In the genomic region with DNA sequence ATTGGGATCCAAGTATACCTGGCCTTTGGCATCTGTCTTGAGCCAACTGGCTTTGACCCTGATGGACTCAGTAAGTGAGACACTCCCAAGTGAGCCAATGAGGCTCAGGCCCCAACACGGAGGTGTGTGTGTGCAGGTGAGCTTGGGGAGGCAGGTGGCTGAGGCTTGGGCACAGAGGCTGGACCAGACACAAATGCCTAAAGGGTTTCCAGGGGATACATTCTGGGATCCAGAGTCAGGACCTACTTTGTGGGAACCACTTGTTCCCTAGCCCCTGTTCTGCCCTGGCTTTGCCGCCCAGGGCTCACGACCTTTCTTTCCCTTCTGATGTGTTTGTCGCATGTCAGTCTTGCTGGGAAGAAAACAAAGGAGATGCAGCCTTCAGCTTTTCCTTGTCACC, we compare ENCODE assay signal across 6 cellular contexts. TPM values are rescaled to one million over a fixed set of nuclear protein-coding genes. Genes with fewer than 3 reads are reported as not detected.
DNase-seq lines count a peak whose midpoint lies in the region; ATAC-seq and TF ChIP-seq lines count a peak whose summit lies in the region.
"Not testable (repeated sequence)": the region's sequence is repeated elsewhere in the genome, so short reads cannot be mapped to it uniquely, and the experiment has no call there.
"Had no signal": no experiment of that assay in that cellular context is flagged by ENCODE, and none has a peak within 500 bp of the region (broad histone marks: within the 10 kb centered on the region; RNA-seq: fewer than 3 reads in every experiment).

No MANE protein-coding gene starts in this region.

- H3K27me3 ChIP-seq in osteoblast (ENCODE audit: insufficient read depth, low read length); upper lobe of right lung: not testable (repeated sequence)

- H3K4me3 ChIP-seq in coronary artery; osteoblast (ENCODE audit: insufficient read depth, low read length); upper lobe of right lung: not testable (repeated sequence)

- not testable (repeated sequence) for H3K79me2 ChIP-seq in osteoblast (ENCODE audit: insufficient read depth, low read length)

- H3K36me3 ChIP-seq in osteoblast (ENCODE audit: insufficient read depth, low read length); upper lobe of right lung: not testable (repeated sequence)

- H3K27ac ChIP-seq in coronary artery; osteoblast (ENCODE audit: low read depth, low read length); upper lobe of right lung: not testable (repeated sequence)

- peak; percentile 6 for DNase-seq in activated CD8-positive, alpha-beta memory T cell treated with anti-CD3 and anti-CD28 coated beads, Interleukin-2, amount 50 U/mL, for 48 hours
- DNase-seq in coronary artery (ENCODE audit: low spot score) (peak; percentile 38), islet precursor cell (peak; percentile 38), osteoblast (ENCODE audit: insufficient read length, low spot score, missing footprints) (peak; percentile 29), upper lobe of right lung (peak; percentile 31)

- not testable (repeated sequence) for TF ChIP-seq CTCF in coronary artery (IDR thresholded peaks at IDR 0.05); osteoblast (IDR thresholded peaks at IDR 0.05; ENCODE audit: extremely low read depth, low read depth, low read length); upper lobe of right lung (IDR thresholded peaks at IDR 0.05)

- H2AFZ ChIP-seq in osteoblast (ENCODE audit: low read length) = not testable (repeated sequence)

- ATAC-seq in upper lobe of right lung = not testable (repeated sequence)

- intact Hi-C loops in upper lobe of right lung (cut with DNase I) = not testable (repeated sequence)

- not testable (repeated sequence) for H3K4me2 ChIP-seq in osteoblast (ENCODE audit: insufficient read depth, low read length)

- not testable (repeated sequence) for H3K9me3 ChIP-seq in osteoblast (ENCODE audit: low read depth, low read length); upper lobe of right lung

- not testable (repeated sequence) for H4K20me1 ChIP-seq in osteoblast (ENCODE audit: insufficient read depth, low read length)

- not testable (repeated sequence) for H3K4me1 ChIP-seq in osteoblast (ENCODE audit: insufficient read depth, low read length); upper lobe of right lung

RNA-seq across cellular contexts. Expression of a gene that starts 34.9 kb away (rescaled TPM):
- under 0.01 and 0.29 TPM in 2 replicates for total RNA-seq in osteoblast
- total RNA-seq in upper lobe of right lung = 2.5 TPM
- total RNA-seq: Calu3 had no signal

RNA-seq across cellular contexts. Expression of a gene that starts 56.8 kb away (rescaled TPM):
- total RNA-seq in osteoblast (24.5 and 27.5 TPM in 2 replicates), upper lobe of right lung (68.3 TPM)
